8 cellular contexts compared by ENCODE assay signal in genomic region chr14:99562848-99563748, GRCh38. TPM values are rescaled to one million over a fixed set of nuclear protein-coding genes. Genes with fewer than 3 reads are reported as not detected.
A peak's percentile ranks its signal among the peaks of the same experiment; 100 is the strongest.
DNase-seq lines count a peak whose midpoint lies in the region; ATAC-seq and TF ChIP-seq lines count a peak whose summit lies in the region.

No MANE protein-coding gene starts in this region.

- H3K4me1 Mint-ChIP-seq in CD4-positive, alpha-beta T cell (ENCODE audit: low read depth) = no peaks in the 10 kb centered on the region

- H3K9ac ChIP-seq in mesendoderm (ENCODE audit: low read length) = no peak overlapping the region

- H3K4me2 ChIP-seq in mesendoderm (ENCODE audit: low read length) = no peak overlapping the region

- H3K27ac ChIP-seq in dorsolateral prefrontal cortex (peak overlapping the region in 27 of 59 donors; percentile 2 to 96 (median 36)), mesendoderm (ENCODE audit: low read depth, low read length) (no peak overlapping the region)
- no peak overlapping the region for H3K27ac ChIP-seq in CD4-positive, alpha-beta T cell (ENCODE audit: low read depth, low read length)

- H3K18ac ChIP-seq in mesendoderm (ENCODE audit: low read length) = no peak overlapping the region

- H3K4ac ChIP-seq in mesendoderm (ENCODE audit: low read depth, low read length) = no peak overlapping the region

- no peak overlapping the region for H2BK15ac ChIP-seq in mesendoderm (replicated peaks; ENCODE audit: low read depth)

- H3K9me3 ChIP-seq in CD4-positive, alpha-beta T cell (ENCODE audit: control insufficient read depth, low read length) = no peaks in the 10 kb centered on the region

- H3K27me3 ChIP-seq in dorsolateral prefrontal cortex (no peaks in the 10 kb centered on the region), mesendoderm (ENCODE audit: insufficient read depth, low read length, poor library complexity) (no peaks in the 10 kb centered on the region)
- H3K27me3 ChIP-seq in CD4-positive, alpha-beta T cell (ENCODE audit: control insufficient read depth, insufficient read depth, low read length) = no peaks in the 10 kb centered on the region

- H2BK5ac ChIP-seq in mesendoderm (ENCODE audit: low read length) = no peak overlapping the region

- H4K5ac ChIP-seq in mesendoderm (ENCODE audit: low read length) = no peak overlapping the region

- peak overlapping the region; percentile 2 for H3K56ac ChIP-seq in mesendoderm (ENCODE audit: low read length)

- no peak overlapping the region for H4K8ac ChIP-seq in mesendoderm (ENCODE audit: low read depth, low read length)

- TF ChIP-seq CTCF in dorsolateral prefrontal cortex (IDR thresholded peaks at IDR 0.05 in 54 of 56, conservative IDR thresholded peaks at IDR 0.05 in 2 of 56; ENCODE audit: low read depth in 1 of 56, partially characterized antibody in 56 of 56) = peak in 53 of 56 donors; percentile 29 to 73 (median 50)
- TF ChIP-seq CTCF in CD4-positive, alpha-beta T cell (IDR thresholded peaks at IDR 0.05) = no peak

- CTCF ChIA-PET in CD4-positive, alpha-beta T cell (lab: Charles Lee) = no interaction called here

- no peak overlapping the region for H3K4me3 ChIP-seq in dorsolateral prefrontal cortex
- no peak overlapping the region for H3K4me3 ChIP-seq in mesendoderm (ENCODE audit: low read length)

- H3K27me3 Mint-ChIP-seq in CD4-positive, alpha-beta T cell = no peaks in the 10 kb centered on the region

- no peak overlapping the region for H2BK120ac ChIP-seq in mesendoderm (ENCODE audit: low read depth, low read length)

- no peaks in the 10 kb centered on the region for H3K36me3 ChIP-seq in mesendoderm (ENCODE audit: control insufficient read depth, insufficient read depth, low read length)

- POLR2A ChIA-PET in CD4-positive, alpha-beta T cell (lab: Charles Lee) = no interaction called here

- DNase-seq in DMS153 (lab: John Stamatoyannopoulos, UW) (peak; percentile 60), NCI-H524 (lab: John Stamatoyannopoulos, UW) (peak; percentile 89 to 93), dorsolateral prefrontal cortex (peak; percentile 68 to 96 (median 78)), mesendoderm (peak; percentile 91), GDM1 (lab: John Stamatoyannopoulos, UW) (no peak), activated T-cell treated with anti-CD3 and anti-CD28 coated beads for 4 hours (no peak)
- DNase-seq in CD4-positive, alpha-beta T cell = no peak

- no peak overlapping the region for H3K27ac Mint-ChIP-seq in CD4-positive, alpha-beta T cell

- H3K23ac ChIP-seq in mesendoderm (ENCODE audit: low read length) = no peak overlapping the region

- peaks cover 5% of the 10 kb centered on the region for H3K79me1 ChIP-seq in mesendoderm (ENCODE audit: low read length)

- H3K4me3 Mint-ChIP-seq in CD4-positive, alpha-beta T cell = no peak overlapping the region

- H3K4me1 ChIP-seq in mesendoderm (ENCODE audit: control insufficient read depth, low read depth, low read length) = no peaks in the 10 kb centered on the region

- H3K36me3 Mint-ChIP-seq in CD4-positive, alpha-beta T cell (ENCODE audit: low read depth) = no peaks in the 10 kb centered on the region

- H3K79me2 ChIP-seq in mesendoderm (ENCODE audit: control insufficient read depth, insufficient read depth, low read length) = no peaks in the 10 kb centered on the region

- H3K9me3 Mint-ChIP-seq in CD4-positive, alpha-beta T cell = no peaks in the 10 kb centered on the region

- intact Hi-C loops in dorsolateral prefrontal cortex (cut with DNase I) = loop anchor here (5.0 kb wide), 1 partner anchor 64 kb away; no protein-coding TSS in a partner anchor
- intact Hi-C loops in CD4-positive, alpha-beta T cell (cut with DNase I, micrococcal nuclease) = no loop called here

- no peak for ATAC-seq in GM21515 (IDR thresholded peaks at IDR 0.05; ENCODE audit: unreplicated experiment)
- no peak for ATAC-seq in CD4-positive, alpha-beta T cell (ENCODE audit: poor library complexity)

- no CpG with 5 or more reads among the region's 23 CpGs for whole genome bisulfite sequencing in mesendoderm (ENCODE audit: extremely low coverage, insufficient coverage, low lambda C conversion rate)

- H2AK5ac ChIP-seq in mesendoderm (ENCODE audit: low read length) = no peak overlapping the region

RNA-seq across cellular contexts. Expression of gene CCDC85C, which starts 40.9 kb away (rescaled TPM):
- total RNA-seq in dorsolateral prefrontal cortex = 10 to 100 TPM; 16.6 to 63.8 (median 29.8) TPM
- polyA plus RNA-seq in mesendoderm (2013, experiment 1 of 2) = 10.1 TPM
- 10.7 TPM for polyA plus RNA-seq in mesendoderm (2013, experiment 2 of 2)
- 1 to 10 TPM; 5.8 to 7.5 TPM for total RNA-seq in CD4-positive, alpha-beta T cell

Comparison
In these comparisons a context has a peak if more than half of its experiments do, and no peak if none do; other contexts are left out.
1. DNase-seq: peak in DMS153 (single experiment), NCI-H524 (2 of 2), dorsolateral prefrontal cortex (10 of 10) and mesendoderm (single experiment); none in GDM1 (single experiment), activated T-cell treated with anti-CD3 and anti-CD28 coated beads for 4 hours (single experiment) and CD4-positive, alpha-beta T cell (0 of 10).
2. intact Hi-C loops: an anchor here in dorsolateral prefrontal cortex (5.0 kb wide); none called in CD4-positive, alpha-beta T cell.